In the genomic region with DNA sequence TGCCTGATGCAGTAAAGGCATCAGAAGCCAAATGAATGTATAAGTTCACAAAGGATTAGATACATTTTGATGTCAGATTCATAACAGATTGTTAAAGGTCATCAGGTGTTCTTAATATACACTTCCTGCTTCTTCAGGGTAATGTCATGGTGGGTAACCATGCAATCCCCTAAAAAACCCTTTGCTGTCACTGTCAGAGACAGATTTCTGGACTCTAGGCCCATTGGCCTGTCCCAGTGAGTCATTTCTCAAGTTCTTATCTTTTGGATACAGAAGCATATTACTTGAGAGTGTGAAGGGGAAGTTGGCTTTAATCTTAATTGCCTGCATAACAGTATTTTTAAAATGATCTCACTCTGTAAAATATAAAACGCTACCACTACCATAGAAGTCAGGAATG, we compare ENCODE assay signal across 1 cellular context.
TF ChIP-seq lines count a peak whose summit lies in the region.

No MANE protein-coding gene starts in this region.

TF ChIP-seq in GM12878, 131 proteins besides CTCF, POLR2A, EP300 and RAD21 (continued from another document and continues in another):
- TF ChIP-seq, protein P1, sequence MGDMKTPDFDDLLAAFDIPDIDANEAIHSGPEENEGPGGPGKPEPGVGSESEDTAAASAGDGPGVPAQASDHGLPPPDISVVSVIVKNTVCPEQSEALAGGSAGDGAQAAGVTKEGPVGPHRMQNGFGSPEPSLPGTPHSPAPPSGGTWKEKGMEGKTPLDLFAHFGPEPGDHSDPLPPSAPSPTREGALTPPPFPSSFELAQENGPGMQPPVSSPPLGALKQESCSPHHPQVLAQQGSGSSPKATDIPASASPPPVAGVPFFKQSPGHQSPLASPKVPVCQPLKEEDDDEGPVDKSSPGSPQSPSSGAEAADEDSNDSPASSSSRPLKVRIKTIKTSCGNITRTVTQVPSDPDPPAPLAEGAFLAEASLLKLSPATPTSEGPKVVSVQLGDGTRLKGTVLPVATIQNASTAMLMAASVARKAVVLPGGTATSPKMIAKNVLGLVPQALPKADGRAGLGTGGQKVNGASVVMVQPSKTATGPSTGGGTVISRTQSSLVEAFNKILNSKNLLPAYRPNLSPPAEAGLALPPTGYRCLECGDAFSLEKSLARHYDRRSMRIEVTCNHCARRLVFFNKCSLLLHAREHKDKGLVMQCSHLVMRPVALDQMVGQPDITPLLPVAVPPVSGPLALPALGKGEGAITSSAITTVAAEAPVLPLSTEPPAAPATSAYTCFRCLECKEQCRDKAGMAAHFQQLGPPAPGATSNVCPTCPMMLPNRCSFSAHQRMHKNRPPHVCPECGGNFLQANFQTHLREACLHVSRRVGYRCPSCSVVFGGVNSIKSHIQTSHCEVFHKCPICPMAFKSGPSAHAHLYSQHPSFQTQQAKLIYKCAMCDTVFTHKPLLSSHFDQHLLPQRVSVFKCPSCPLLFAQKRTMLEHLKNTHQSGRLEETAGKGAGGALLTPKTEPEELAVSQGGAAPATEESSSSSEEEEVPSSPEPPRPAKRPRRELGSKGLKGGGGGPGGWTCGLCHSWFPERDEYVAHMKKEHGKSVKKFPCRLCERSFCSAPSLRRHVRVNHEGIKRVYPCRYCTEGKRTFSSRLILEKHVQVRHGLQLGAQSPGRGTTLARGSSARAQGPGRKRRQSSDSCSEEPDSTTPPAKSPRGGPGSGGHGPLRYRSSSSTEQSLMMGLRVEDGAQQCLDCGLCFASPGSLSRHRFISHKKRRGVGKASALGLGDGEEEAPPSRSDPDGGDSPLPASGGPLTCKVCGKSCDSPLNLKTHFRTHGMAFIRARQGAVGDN (IDR thresholded peaks at IDR 0.05), result no peak
- TF ChIP-seq ZNF622 (IDR thresholded peaks at IDR 0.05) (no peak), STAT3 (IDR thresholded peaks at IDR 0.05; ENCODE audit: low read depth, low read length) (no peak), TCF12 (IDR thresholded peaks at IDR 0.05; ENCODE audit: low read depth, low read length) (no peak), IRF4 (IDR thresholded peaks at IDR 0.05; ENCODE audit: low read depth, low read length) (peak; percentile 76), ATF7 (IDR thresholded peaks at IDR 0.05; ENCODE audit: low read depth) (peak; percentile 84), KAT2A (conservative IDR thresholded peaks at IDR 0.05; ENCODE audit: control insufficient read depth, low read depth, low read length) (no peak), HCFC1 (IDR thresholded peaks at IDR 0.05; ENCODE audit: low read length) (no peak), MTA3 (IDR thresholded peaks at IDR 0.05; ENCODE audit: borderline replicate concordance, low read length) (peak; percentile 78), KLF5 (IDR thresholded peaks at IDR 0.05; ENCODE audit: partially characterized antibody) (peak; percentile 63), POLR2AphosphoS5 (IDR thresholded peaks at IDR 0.05; ENCODE audit: low read length) (no peak), POLR2AphosphoS2 (IDR thresholded peaks at IDR 0.05; ENCODE audit: low read depth, low read length) (no peak), NR2C1 (IDR thresholded peaks at IDR 0.05) (no peak; the same call in 1 of the 2 replicates), HDAC6 (IDR thresholded peaks at IDR 0.05; ENCODE audit: unreplicated experiment) (no peak), BACH1 (IDR thresholded peaks at IDR 0.05; ENCODE audit: borderline replicate concordance) (peak; percentile 78; the same call in 1 of the 2 replicates), CREM (IDR thresholded peaks at IDR 0.05; ENCODE audit: low read depth) (peak; percentile 81), GABPA (IDR thresholded peaks at IDR 0.05; ENCODE audit: low read depth) (peak; percentile 34; the same call in 1 of the 2 replicates), JUND (IDR thresholded peaks at IDR 0.05; ENCODE audit: low read depth, low read length) (peak; percentile 68; the same call in 1 of the 2 replicates), ZNF207 (IDR thresholded peaks at IDR 0.05; ENCODE audit: borderline replicate concordance) (no peak), TAF1 (IDR thresholded peaks at IDR 0.05; ENCODE audit: borderline replicate concordance, low read depth, low read length) (no peak), EGR1 (IDR thresholded peaks at IDR 0.05; ENCODE audit: borderline replicate concordance in 1 of 2, low read depth in 2 of 2, low read length in 2 of 2) (no peak), YY1 (IDR thresholded peaks at IDR 0.05; ENCODE audit: low read depth, low read length) (peak; percentile 30; the same call in 1 of the 2 replicates), FOXM1 (IDR thresholded peaks at IDR 0.05; ENCODE audit: low read depth, low read length) (peak; percentile 96), BCL11A (IDR thresholded peaks at IDR 0.05; ENCODE audit: low read depth, low read length) (peak; percentile 87), WRNIP1 (IDR thresholded peaks at IDR 0.05; ENCODE audit: borderline replicate concordance, low read depth, low read length) (no peak), TARDBP (IDR thresholded peaks at IDR 0.05; ENCODE audit: borderline replicate concordance) (no peak), SUZ12 (IDR thresholded peaks at IDR 0.05; ENCODE audit: unreplicated experiment) (no peak), MXI1 (IDR thresholded peaks at IDR 0.05; ENCODE audit: low read depth, low read length) (no peak), ZSCAN29 (IDR thresholded peaks at IDR 0.05) (0 out of 2 replicates have a peak, but pooled peaks have one; percentile 13), ZNF274 (IDR thresholded peaks at IDR 0.05; ENCODE audit: insufficient read depth, insufficient read length) (no peak), MEF2B (IDR thresholded peaks at IDR 0.05; ENCODE audit: partially characterized antibody, poor library complexity, severe bottlenecking) (peak; percentile 65), MYB (IDR thresholded peaks at IDR 0.05; ENCODE audit: borderline replicate concordance, low read depth, low read length) (no peak)
- TF ChIP-seq, protein P2, sequence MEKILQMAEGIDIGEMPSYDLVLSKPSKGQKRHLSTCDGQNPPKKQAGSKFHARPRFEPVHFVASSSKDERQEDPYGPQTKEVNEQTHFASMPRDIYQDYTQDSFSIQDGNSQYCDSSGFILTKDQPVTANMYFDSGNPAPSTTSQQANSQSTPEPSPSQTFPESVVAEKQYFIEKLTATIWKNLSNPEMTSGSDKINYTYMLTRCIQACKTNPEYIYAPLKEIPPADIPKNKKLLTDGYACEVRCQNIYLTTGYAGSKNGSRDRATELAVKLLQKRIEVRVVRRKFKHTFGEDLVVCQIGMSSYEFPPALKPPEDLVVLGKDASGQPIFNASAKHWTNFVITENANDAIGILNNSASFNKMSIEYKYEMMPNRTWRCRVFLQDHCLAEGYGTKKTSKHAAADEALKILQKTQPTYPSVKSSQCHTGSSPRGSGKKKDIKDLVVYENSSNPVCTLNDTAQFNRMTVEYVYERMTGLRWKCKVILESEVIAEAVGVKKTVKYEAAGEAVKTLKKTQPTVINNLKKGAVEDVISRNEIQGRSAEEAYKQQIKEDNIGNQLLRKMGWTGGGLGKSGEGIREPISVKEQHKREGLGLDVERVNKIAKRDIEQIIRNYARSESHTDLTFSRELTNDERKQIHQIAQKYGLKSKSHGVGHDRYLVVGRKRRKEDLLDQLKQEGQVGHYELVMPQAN (conservative IDR thresholded peaks at IDR 0.05), result no peak
- TF ChIP-seq, protein P3, sequence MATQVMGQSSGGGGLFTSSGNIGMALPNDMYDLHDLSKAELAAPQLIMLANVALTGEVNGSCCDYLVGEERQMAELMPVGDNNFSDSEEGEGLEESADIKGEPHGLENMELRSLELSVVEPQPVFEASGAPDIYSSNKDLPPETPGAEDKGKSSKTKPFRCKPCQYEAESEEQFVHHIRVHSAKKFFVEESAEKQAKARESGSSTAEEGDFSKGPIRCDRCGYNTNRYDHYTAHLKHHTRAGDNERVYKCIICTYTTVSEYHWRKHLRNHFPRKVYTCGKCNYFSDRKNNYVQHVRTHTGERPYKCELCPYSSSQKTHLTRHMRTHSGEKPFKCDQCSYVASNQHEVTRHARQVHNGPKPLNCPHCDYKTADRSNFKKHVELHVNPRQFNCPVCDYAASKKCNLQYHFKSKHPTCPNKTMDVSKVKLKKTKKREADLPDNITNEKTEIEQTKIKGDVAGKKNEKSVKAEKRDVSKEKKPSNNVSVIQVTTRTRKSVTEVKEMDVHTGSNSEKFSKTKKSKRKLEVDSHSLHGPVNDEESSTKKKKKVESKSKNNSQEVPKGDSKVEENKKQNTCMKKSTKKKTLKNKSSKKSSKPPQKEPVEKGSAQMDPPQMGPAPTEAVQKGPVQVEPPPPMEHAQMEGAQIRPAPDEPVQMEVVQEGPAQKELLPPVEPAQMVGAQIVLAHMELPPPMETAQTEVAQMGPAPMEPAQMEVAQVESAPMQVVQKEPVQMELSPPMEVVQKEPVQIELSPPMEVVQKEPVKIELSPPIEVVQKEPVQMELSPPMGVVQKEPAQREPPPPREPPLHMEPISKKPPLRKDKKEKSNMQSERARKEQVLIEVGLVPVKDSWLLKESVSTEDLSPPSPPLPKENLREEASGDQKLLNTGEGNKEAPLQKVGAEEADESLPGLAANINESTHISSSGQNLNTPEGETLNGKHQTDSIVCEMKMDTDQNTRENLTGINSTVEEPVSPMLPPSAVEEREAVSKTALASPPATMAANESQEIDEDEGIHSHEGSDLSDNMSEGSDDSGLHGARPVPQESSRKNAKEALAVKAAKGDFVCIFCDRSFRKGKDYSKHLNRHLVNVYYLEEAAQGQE (IDR thresholded peaks at IDR 0.05; ENCODE audit: low read depth, low read length), result no peak
- TF ChIP-seq, protein P4, sequence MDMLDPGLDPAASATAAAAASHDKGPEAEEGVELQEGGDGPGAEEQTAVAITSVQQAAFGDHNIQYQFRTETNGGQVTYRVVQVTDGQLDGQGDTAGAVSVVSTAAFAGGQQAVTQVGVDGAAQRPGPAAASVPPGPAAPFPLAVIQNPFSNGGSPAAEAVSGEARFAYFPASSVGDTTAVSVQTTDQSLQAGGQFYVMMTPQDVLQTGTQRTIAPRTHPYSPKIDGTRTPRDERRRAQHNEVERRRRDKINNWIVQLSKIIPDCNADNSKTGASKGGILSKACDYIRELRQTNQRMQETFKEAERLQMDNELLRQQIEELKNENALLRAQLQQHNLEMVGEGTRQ (IDR thresholded peaks at IDR 0.05; ENCODE audit: borderline replicate concordance, low read depth, low read length), result no peak
- TF ChIP-seq, protein P5, sequence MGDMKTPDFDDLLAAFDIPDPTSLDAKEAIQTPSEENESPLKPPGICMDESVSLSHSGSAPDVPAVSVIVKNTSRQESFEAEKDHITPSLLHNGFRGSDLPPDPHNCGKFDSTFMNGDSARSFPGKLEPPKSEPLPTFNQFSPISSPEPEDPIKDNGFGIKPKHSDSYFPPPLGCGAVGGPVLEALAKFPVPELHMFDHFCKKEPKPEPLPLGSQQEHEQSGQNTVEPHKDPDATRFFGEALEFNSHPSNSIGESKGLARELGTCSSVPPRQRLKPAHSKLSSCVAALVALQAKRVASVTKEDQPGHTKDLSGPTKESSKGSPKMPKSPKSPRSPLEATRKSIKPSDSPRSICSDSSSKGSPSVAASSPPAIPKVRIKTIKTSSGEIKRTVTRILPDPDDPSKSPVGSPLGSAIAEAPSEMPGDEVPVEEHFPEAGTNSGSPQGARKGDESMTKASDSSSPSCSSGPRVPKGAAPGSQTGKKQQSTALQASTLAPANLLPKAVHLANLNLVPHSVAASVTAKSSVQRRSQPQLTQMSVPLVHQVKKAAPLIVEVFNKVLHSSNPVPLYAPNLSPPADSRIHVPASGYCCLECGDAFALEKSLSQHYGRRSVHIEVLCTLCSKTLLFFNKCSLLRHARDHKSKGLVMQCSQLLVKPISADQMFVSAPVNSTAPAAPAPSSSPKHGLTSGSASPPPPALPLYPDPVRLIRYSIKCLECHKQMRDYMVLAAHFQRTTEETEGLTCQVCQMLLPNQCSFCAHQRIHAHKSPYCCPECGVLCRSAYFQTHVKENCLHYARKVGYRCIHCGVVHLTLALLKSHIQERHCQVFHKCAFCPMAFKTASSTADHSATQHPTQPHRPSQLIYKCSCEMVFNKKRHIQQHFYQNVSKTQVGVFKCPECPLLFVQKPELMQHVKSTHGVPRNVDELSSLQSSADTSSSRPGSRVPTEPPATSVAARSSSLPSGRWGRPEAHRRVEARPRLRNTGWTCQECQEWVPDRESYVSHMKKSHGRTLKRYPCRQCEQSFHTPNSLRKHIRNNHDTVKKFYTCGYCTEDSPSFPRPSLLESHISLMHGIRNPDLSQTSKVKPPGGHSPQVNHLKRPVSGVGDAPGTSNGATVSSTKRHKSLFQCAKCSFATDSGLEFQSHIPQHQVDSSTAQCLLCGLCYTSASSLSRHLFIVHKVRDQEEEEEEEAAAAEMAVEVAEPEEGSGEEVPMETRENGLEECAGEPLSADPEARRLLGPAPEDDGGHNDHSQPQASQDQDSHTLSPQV (IDR thresholded peaks at IDR 0.05), result no peak
- TF ChIP-seq, protein P6, sequence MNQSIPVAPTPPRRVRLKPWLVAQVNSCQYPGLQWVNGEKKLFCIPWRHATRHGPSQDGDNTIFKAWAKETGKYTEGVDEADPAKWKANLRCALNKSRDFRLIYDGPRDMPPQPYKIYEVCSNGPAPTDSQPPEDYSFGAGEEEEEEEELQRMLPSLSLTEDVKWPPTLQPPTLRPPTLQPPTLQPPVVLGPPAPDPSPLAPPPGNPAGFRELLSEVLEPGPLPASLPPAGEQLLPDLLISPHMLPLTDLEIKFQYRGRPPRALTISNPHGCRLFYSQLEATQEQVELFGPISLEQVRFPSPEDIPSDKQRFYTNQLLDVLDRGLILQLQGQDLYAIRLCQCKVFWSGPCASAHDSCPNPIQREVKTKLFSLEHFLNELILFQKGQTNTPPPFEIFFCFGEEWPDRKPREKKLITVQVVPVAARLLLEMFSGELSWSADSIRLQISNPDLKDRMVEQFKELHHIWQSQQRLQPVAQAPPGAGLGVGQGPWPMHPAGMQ (IDR thresholded peaks at IDR 0.05; ENCODE audit: borderline replicate concordance), result no peak
- TF ChIP-seq, protein P7, sequence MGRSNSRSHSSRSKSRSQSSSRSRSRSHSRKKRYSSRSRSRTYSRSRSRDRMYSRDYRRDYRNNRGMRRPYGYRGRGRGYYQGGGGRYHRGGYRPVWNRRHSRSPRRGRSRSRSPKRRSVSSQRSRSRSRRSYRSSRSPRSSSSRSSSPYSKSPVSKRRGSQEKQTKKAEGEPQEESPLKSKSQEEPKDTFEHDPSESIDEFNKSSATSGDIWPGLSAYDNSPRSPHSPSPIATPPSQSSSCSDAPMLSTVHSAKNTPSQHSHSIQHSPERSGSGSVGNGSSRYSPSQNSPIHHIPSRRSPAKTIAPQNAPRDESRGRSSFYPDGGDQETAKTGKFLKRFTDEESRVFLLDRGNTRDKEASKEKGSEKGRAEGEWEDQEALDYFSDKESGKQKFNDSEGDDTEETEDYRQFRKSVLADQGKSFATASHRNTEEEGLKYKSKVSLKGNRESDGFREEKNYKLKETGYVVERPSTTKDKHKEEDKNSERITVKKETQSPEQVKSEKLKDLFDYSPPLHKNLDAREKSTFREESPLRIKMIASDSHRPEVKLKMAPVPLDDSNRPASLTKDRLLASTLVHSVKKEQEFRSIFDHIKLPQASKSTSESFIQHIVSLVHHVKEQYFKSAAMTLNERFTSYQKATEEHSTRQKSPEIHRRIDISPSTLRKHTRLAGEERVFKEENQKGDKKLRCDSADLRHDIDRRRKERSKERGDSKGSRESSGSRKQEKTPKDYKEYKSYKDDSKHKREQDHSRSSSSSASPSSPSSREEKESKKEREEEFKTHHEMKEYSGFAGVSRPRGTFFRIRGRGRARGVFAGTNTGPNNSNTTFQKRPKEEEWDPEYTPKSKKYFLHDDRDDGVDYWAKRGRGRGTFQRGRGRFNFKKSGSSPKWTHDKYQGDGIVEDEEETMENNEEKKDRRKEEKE (IDR thresholded peaks at IDR 0.05), result no peak
- TF ChIP-seq, protein P8, sequence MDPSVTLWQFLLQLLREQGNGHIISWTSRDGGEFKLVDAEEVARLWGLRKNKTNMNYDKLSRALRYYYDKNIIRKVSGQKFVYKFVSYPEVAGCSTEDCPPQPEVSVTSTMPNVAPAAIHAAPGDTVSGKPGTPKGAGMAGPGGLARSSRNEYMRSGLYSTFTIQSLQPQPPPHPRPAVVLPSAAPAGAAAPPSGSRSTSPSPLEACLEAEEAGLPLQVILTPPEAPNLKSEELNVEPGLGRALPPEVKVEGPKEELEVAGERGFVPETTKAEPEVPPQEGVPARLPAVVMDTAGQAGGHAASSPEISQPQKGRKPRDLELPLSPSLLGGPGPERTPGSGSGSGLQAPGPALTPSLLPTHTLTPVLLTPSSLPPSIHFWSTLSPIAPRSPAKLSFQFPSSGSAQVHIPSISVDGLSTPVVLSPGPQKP (IDR thresholded peaks at IDR 0.05; ENCODE audit: low read depth, low read length), result no peak
